8 cellular contexts compared by ENCODE assay signal in genomic region chr3:128383316-128384235, GRCh38.
DNase-seq lines count a peak whose midpoint lies in the region; ATAC-seq and TF ChIP-seq lines count a peak whose summit lies in the region.

No MANE protein-coding gene starts in this region.

- no peaks in the 10 kb centered on the region for H4K20me1 ChIP-seq in MM.1S (ENCODE audit: insufficient read depth, low read length)

- DNase-seq in DMS79 (lab: John Stamatoyannopoulos, UW) (peak; percentile 49), MM.1S (peak; percentile 85), foreskin keratinocyte (peak; percentile 42 to 66)
- DNase-seq in activated CD8-positive, alpha-beta memory T cell treated with anti-CD3 and anti-CD28 coated beads for 4 hours (ENCODE audit: low read depth in 2 of 2): peak; percentile 8 to 51
- peak; percentile 4 to 22 for DNase-seq in stimulated activated CD4-positive, alpha-beta T cell treated with anti-CD3 and anti-CD28 coated beads, Interleukin-12 subunit alpha, Interleukin-12 subunit beta, amount 100 ng/mL, for 24 hours (ENCODE audit: low read depth in 2 of 2)

- no peaks in the 10 kb centered on the region for H3K79me2 ChIP-seq in MM.1S (ENCODE audit: low read length)

- no peak overlapping the region for H2AFZ ChIP-seq in MM.1S (ENCODE audit: low read length)

- H3K9me3 ChIP-seq in MM.1S (replicated peaks; ENCODE audit: insufficient read depth, low read length): no peaks in the 10 kb centered on the region

- no peaks in the 10 kb centered on the region for H3K9me2 ChIP-seq in MM.1S (replicated peaks; ENCODE audit: insufficient read depth, low read length)

- H3K27me3 ChIP-seq in MM.1S (replicated peaks; ENCODE audit: insufficient read depth, low read length): no peaks in the 10 kb centered on the region
- H3K27me3 ChIP-seq in foreskin keratinocyte: no peaks in the 10 kb centered on the region

- H3K27ac ChIP-seq in MM.1S (ENCODE audit: low read length) (peak overlapping the region; percentile 49; the same call in 1 of the 2 replicates), foreskin keratinocyte (no peak overlapping the region)

- ATAC-seq in foreskin keratinocyte (peak; percentile 76), HG03139 (IDR thresholded peaks at IDR 0.05; ENCODE audit: unreplicated experiment) (no peak), GM18868 (IDR thresholded peaks at IDR 0.05; ENCODE audit: unreplicated experiment) (no peak), HG03378 (IDR thresholded peaks at IDR 0.05; ENCODE audit: unreplicated experiment) (no peak)

- H3K4me2 ChIP-seq in MM.1S (ENCODE audit: low read depth, low read length): peak overlapping the region; percentile 30; the same call in 1 of the 2 replicates

- TF ChIP-seq CTCF in MM.1S (IDR thresholded peaks at IDR 0.05; ENCODE audit: low read length) (no peak), foreskin keratinocyte (conservative IDR thresholded peaks at IDR 0.05) (no peak)

- no peak overlapping the region for H3K9ac ChIP-seq in MM.1S (ENCODE audit: low read length)

- no peak overlapping the region for H3K4me3 ChIP-seq in MM.1S (ENCODE audit: low read length)

- H3F3A ChIP-seq in MM.1S (ENCODE audit: insufficient read depth, low read length): no peaks in the 10 kb centered on the region

- no peaks in the 10 kb centered on the region for H3K36me3 ChIP-seq in MM.1S (replicated peaks; ENCODE audit: insufficient read depth, low read length)

- H3K4me1 ChIP-seq in MM.1S (ENCODE audit: low read length) (peaks cover 16% of the 10 kb centered on the region), foreskin keratinocyte (peaks cover 3% of the 10 kb centered on the region)

Comparison
In these comparisons a context has a peak if more than half of its experiments do, and no peak if none do; other contexts are left out.
1. DNase-seq: peak in every context shown above with its lines; median percentile 85 in MM.1S; 54 in foreskin keratinocyte; 49 in DMS79; 30 in activated CD8-positive, alpha-beta memory T cell treated with anti-CD3 and anti-CD28 coated beads for 4 hours; 13 in stimulated activated CD4-positive, alpha-beta T cell treated with anti-CD3 and anti-CD28 coated beads, Interleukin-12 subunit alpha, Interleukin-12 subunit beta, amount 100 ng/mL, for 24 hours.